In genomic region chrX:46279214-46279924, GRCh38 we compare ENCODE assay signal across 12 cellular contexts.
A peak's percentile ranks its signal among the peaks of the same experiment; 100 is the strongest.
DNase-seq lines count a peak whose midpoint lies in the region; ATAC-seq and TF ChIP-seq lines count a peak whose summit lies in the region.
"Had no signal": no experiment of that assay in that cellular context is flagged by ENCODE, and none has a peak within 500 bp of the region (broad histone marks: within the 10 kb centered on the region; RNA-seq: fewer than 3 reads in every experiment).

No MANE protein-coding gene starts in this region.

- DNase-seq in stimulated activated CD4-positive, alpha-beta T cell treated with anti-CD3 and anti-CD28 coated beads, Interleukin-15, amount 100 ng/mL, for 24 hours: peak; percentile 11
- no peak for DNase-seq in stimulated activated CD4-positive, alpha-beta T cell treated with anti-CD3 and anti-CD28 coated beads, Interleukin-2, amount 100 ng/mL, for 48 hours
- DNase-seq in fibroblast of gingiva (ENCODE audit: low read depth): peak; percentile 21
- peak; percentile 9 for DNase-seq in superior temporal gyrus (ENCODE audit: extremely low spot score)
- DNase-seq in C1 segment of cervical spinal cord (lab: John Stamatoyannopoulos, UW): no peak
- no peak for DNase-seq in GM03348 (ENCODE audit: low spot score)
- DNase-seq: DMS53, NCI-H524 treated with DMSO at 0.1 percent for 48 hours, spleen, thyroid gland had no signal

- ATAC-seq in SK-N-SH treated with all-trans-retinoic acid at 6 μM for 48 hours: peak; percentile 54; the same call in 2 of the 3 replicates
- ATAC-seq in GM18867 (IDR thresholded peaks at IDR 0.05; ENCODE audit: unreplicated experiment): no peak

TF ChIP-seq in SK-N-SH treated with all-trans-retinoic acid at 6 μM for 48 hours, 23 proteins besides CTCF, POLR2A, EP300 and RAD21:
- TF ChIP-seq, protein P1, sequence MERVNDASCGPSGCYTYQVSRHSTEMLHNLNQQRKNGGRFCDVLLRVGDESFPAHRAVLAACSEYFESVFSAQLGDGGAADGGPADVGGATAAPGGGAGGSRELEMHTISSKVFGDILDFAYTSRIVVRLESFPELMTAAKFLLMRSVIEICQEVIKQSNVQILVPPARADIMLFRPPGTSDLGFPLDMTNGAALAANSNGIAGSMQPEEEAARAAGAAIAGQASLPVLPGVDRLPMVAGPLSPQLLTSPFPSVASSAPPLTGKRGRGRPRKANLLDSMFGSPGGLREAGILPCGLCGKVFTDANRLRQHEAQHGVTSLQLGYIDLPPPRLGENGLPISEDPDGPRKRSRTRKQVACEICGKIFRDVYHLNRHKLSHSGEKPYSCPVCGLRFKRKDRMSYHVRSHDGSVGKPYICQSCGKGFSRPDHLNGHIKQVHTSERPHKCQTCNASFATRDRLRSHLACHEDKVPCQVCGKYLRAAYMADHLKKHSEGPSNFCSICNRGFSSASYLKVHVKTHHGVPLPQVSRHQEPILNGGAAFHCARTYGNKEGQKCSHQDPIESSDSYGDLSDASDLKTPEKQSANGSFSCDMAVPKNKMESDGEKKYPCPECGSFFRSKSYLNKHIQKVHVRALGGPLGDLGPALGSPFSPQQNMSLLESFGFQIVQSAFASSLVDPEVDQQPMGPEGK (CRISPR knock-in tag; IDR thresholded peaks at IDR 0.05; ENCODE audit: borderline replicate concordance): no peak
- TF ChIP-seq ZC3H10 (CRISPR knock-in tag; IDR thresholded peaks at IDR 0.05) (no peak), OSR1 (CRISPR knock-in tag; IDR thresholded peaks at IDR 0.05) (no peak), ISL1 (CRISPR knock-in tag; IDR thresholded peaks at IDR 0.05) (no peak), TCF4 (CRISPR knock-in tag; IDR thresholded peaks at IDR 0.05; ENCODE audit: borderline replicate concordance) (no peak), ARNTL (CRISPR knock-in tag; IDR thresholded peaks at IDR 0.05; ENCODE audit: borderline replicate concordance, low read depth) (no peak), ZFP3 (CRISPR knock-in tag; IDR thresholded peaks at IDR 0.05) (no peak), ZNF565 (CRISPR knock-in tag; conservative IDR thresholded peaks at IDR 0.05; ENCODE audit: low read depth) (no peak), ZNF70 (CRISPR knock-in tag; IDR thresholded peaks at IDR 0.05) (no peak), GLIS3 (CRISPR knock-in tag; IDR thresholded peaks at IDR 0.05) (no peak), BACH2 (CRISPR knock-in tag; IDR thresholded peaks at IDR 0.05; ENCODE audit: borderline replicate concordance) (no peak), RARB (CRISPR knock-in tag; IDR thresholded peaks at IDR 0.05) (no peak)
- TF ChIP-seq, protein P2, sequence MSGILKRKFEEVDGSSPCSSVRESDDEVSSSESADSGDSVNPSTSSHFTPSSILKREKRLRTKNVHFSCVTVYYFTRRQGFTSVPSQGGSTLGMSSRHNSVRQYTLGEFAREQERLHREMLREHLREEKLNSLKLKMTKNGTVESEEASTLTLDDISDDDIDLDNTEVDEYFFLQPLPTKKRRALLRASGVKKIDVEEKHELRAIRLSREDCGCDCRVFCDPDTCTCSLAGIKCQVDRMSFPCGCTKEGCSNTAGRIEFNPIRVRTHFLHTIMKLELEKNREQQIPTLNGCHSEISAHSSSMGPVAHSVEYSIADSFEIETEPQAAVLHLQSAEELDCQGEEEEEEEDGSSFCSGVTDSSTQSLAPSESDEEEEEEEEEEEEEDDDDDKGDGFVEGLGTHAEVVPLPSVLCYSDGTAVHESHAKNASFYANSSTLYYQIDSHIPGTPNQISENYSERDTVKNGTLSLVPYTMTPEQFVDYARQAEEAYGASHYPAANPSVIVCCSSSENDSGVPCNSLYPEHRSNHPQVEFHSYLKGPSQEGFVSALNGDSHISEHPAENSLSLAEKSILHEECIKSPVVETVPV (CRISPR knock-in tag; IDR thresholded peaks at IDR 0.05): no peak

Comparison
In these comparisons a context has a peak if more than half of its experiments do, and no peak if none do; other contexts are left out.
1. DNase-seq: peak in stimulated activated CD4-positive, alpha-beta T cell treated with anti-CD3 and anti-CD28 coated beads, Interleukin-15, amount 100 ng/mL, for 24 hours (single experiment), fibroblast of gingiva (single experiment) and superior temporal gyrus (single experiment); none in stimulated activated CD4-positive, alpha-beta T cell treated with anti-CD3 and anti-CD28 coated beads, Interleukin-2, amount 100 ng/mL, for 48 hours (0 of 2), C1 segment of cervical spinal cord (0 of 14) and GM03348 (single experiment).